8 cellular contexts compared by ENCODE assay signal in genomic region chr18:42113529-42114191, GRCh38.
A peak's percentile ranks its signal among the peaks of the same experiment; 100 is the strongest.
DNase-seq lines count a peak whose midpoint lies in the region; ATAC-seq and TF ChIP-seq lines count a peak whose summit lies in the region.

No MANE protein-coding gene starts in this region.

- ATAC-seq in GM19025 (IDR thresholded peaks at IDR 0.05; ENCODE audit: low read depth, unreplicated experiment) = peak; percentile 58
- peak; percentile 76 for ATAC-seq in HG03025 (IDR thresholded peaks at IDR 0.05; ENCODE audit: low FRiP score, unreplicated experiment)
- no peak for ATAC-seq in GM18520 (IDR thresholded peaks at IDR 0.05; ENCODE audit: unreplicated experiment)

- intact Hi-C loops in posterior cingulate gyrus (cut with DNase I) = loop anchor here (1.0 to 10.0 kb wide), 5 partner anchors 60 to 1454 kb away; no protein-coding TSS in a partner anchor

- no peaks in the 10 kb centered on the region for H3K27me3 ChIP-seq in tibial nerve

- TF ChIP-seq EP300 in tibial nerve (IDR thresholded peaks at IDR 0.05) = no peak

- no peaks in the 10 kb centered on the region for H3K36me3 ChIP-seq in tibial nerve

- DNase-seq in SKM-1 (lab: John Stamatoyannopoulos, UW; ENCODE audit: unreplicated experiment) (peak; percentile 2), kidney glomerular epithelial cell (lab: John Stamatoyannopoulos, UW) (peak; percentile 33), tibial nerve (ENCODE audit: low spot score in 2 of 2) (no peak), NCI-H2081 treated with DMSO at 0.1 percent for 48 hours (lab: John Stamatoyannopoulos, UW) (no peak), posterior cingulate gyrus (no peak)

- no peak for TF ChIP-seq POLR2A in tibial nerve (IDR thresholded peaks at IDR 0.05)

- H3K4me1 ChIP-seq in tibial nerve = peaks cover 0 to 15% (median 6%) of the 10 kb centered on the region in 4 donors

- 43 to 45% methylated on average over 5 of the region's 5 CpGs for WGBS in tibial nerve, 2 donors

- H3K9me3 ChIP-seq in tibial nerve = no peaks in the 10 kb centered on the region

- no peak overlapping the region for H3K4me3 ChIP-seq in tibial nerve

- TF ChIP-seq CTCF in tibial nerve (IDR thresholded peaks at IDR 0.05) = no peak

- H3K27ac ChIP-seq in tibial nerve = peak overlapping the region in 2 of 4 donors; percentile 47 to 53

Comparison
In these comparisons a context has a peak if more than half of its experiments do, and no peak if none do; other contexts are left out.
1. DNase-seq: peak in SKM-1 (single experiment) and kidney glomerular epithelial cell (single experiment); none in tibial nerve (0 of 2), NCI-H2081 treated with DMSO at 0.1 percent for 48 hours (single experiment) and posterior cingulate gyrus (0 of 10).